ENCODE assay signal across 17 cellular contexts in the genomic region with DNA sequence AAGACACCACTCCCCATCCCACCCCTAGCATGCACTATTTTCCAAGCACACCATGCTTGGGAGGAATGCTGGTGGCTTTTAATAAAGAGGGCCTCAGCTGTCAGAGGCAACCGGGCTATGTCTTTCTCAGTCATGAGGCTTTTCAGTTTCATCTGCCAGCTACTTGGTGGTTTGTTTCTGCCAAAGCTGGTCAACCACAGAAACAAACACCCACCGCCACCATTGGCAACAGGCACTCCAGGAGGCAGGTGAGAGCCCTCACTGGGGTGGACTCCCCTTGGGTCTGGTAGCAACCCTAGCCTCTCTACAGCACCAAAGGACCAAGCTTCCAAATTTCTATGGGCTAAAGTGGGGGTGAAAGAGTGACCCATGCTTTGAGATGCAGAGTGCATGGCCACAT. TPM values are rescaled to one million over a fixed set of nuclear protein-coding genes. Genes with fewer than 3 reads are reported as not detected.
A peak's percentile ranks its signal among the peaks of the same experiment; 100 is the strongest.
DNase-seq lines count a peak whose midpoint lies in the region; ATAC-seq, FAIRE-seq and TF ChIP-seq lines count a peak whose summit lies in the region.
"Had no signal": no experiment of that assay in that cellular context is flagged by ENCODE, and none has a peak within 500 bp of the region (broad histone marks: within the 10 kb centered on the region; RNA-seq: fewer than 3 reads in every experiment).

No MANE protein-coding gene starts in this region.

- H3K4me3 ChIP-seq in H1 (ENCODE audit: extremely low read depth in 1 of 4, insufficient read depth in 2 of 4, low read depth in 3 of 4, low read length in 4 of 4) = no peak overlapping the region
- no peak overlapping the region for H3K4me3 ChIP-seq in upper lobe of left lung
- H3K4me3 ChIP-seq: colonic mucosa had no signal

- no peak overlapping the region for H3K9ac ChIP-seq in H1 (replicated peaks in 1 of 4; ENCODE audit: extremely low read depth in 1 of 4, low read depth in 3 of 4, low read length in 3 of 4)

- no peaks in the 10 kb centered on the region for H4K20me1 ChIP-seq in H1 (replicated peaks in 1 of 2; ENCODE audit: control insufficient read depth in 1 of 2, insufficient read depth in 2 of 2, low read length in 2 of 2)

- no peaks in the 10 kb centered on the region for H3K36me3 ChIP-seq in H1 (ENCODE audit: control insufficient read depth in 2 of 4, insufficient read depth in 4 of 4, low read length in 3 of 4)
- H3K36me3 ChIP-seq in upper lobe of left lung = no peaks in the 10 kb centered on the region
- H3K36me3 ChIP-seq: colonic mucosa had no signal

- H4K8ac ChIP-seq in H1 (ENCODE audit: extremely low read depth, insufficient read depth, low read length) = no peak overlapping the region

- H3K56ac ChIP-seq in H1 (replicated peaks; ENCODE audit: insufficient read length, low read depth, low read length) = no peak overlapping the region

- H3K27ac ChIP-seq in H1 (ENCODE audit: low read depth, low read length) = no peak overlapping the region
- H3K27ac ChIP-seq in upper lobe of left lung = no peak overlapping the region
- H3K27ac ChIP-seq: colonic mucosa had no signal

- H3K9me3 ChIP-seq in H1 (ENCODE audit: insufficient read depth in 2 of 2, low read depth in 1 of 2, low read length in 1 of 2) (no peaks in the 10 kb centered on the region), upper lobe of left lung (no peaks in the 10 kb centered on the region)
- H3K9me3 ChIP-seq: colonic mucosa had no signal

- TF ChIP-seq CTCF in H1 (IDR thresholded peaks at IDR 0.05; ENCODE audit: control extremely low read depth in 1 of 3, insufficient read depth in 1 of 3, low read depth in 1 of 3, low read length in 3 of 3) (no peak), upper lobe of left lung (IDR thresholded peaks at IDR 0.05) (no peak)

- no peak for FAIRE-seq in H1 (lab: Jason Lieb, UNC)

- peaks cover 0 to 5% (median 2%) of the 10 kb centered on the region in 4 experiments; a peak in 5 of 7 replicates for H3K4me1 ChIP-seq in H1 (replicated peaks in 1 of 4; ENCODE audit: control insufficient read depth in 3 of 4, insufficient read depth in 4 of 4, low read length in 3 of 4)
- H3K4me1 ChIP-seq in upper lobe of left lung = no peaks in the 10 kb centered on the region
- H3K4me1 ChIP-seq: colonic mucosa had no signal

- no peak overlapping the region for H4K5ac ChIP-seq in H1 (ENCODE audit: insufficient read length, low read depth, low read length)

- no peak overlapping the region for H2AFZ ChIP-seq in H1 (ENCODE audit: low read length)

- H3K79me1 ChIP-seq in H1 (ENCODE audit: low read depth, low read length) = no peaks in the 10 kb centered on the region

- H2AK5ac ChIP-seq in H1 (ENCODE audit: low read depth, low read length) = no peak overlapping the region; the same call in 1 of the 2 replicates

- no peaks in the 10 kb centered on the region for H3K79me2 ChIP-seq in H1 (ENCODE audit: control insufficient read depth in 1 of 2, insufficient read depth in 2 of 2, low read length in 2 of 2)

- no peak overlapping the region for H3K23ac ChIP-seq in H1 (ENCODE audit: insufficient read length)

- H3K4me2 ChIP-seq in H1 (ENCODE audit: insufficient read depth in 1 of 2, low read depth in 2 of 2, low read length in 2 of 2) = no peak overlapping the region

- no peak overlapping the region for H2BK12ac ChIP-seq in H1 (ENCODE audit: low read depth, low read length)

- TF ChIP-seq RAD21 in H1 (IDR thresholded peaks at IDR 0.05 in 1 of 2, conservative IDR thresholded peaks at IDR 0.05 in 1 of 2; ENCODE audit: low read depth in 2 of 2, low read length in 2 of 2) = no peak

- ATAC-seq in GM18520 (IDR thresholded peaks at IDR 0.05; ENCODE audit: unreplicated experiment) (peak; percentile 72), GM19463 (IDR thresholded peaks at IDR 0.05; ENCODE audit: unreplicated experiment) (peak; percentile 82), HG03175 (IDR thresholded peaks at IDR 0.05; ENCODE audit: unreplicated experiment) (peak; percentile 49), GM21381 (IDR thresholded peaks at IDR 0.05; ENCODE audit: unreplicated experiment) (no peak), upper lobe of left lung (ENCODE audit: low FRiP score in 2 of 2) (no peak)

- H4K91ac ChIP-seq in H1 (replicated peaks; ENCODE audit: insufficient read length, low read length) = no peak overlapping the region

- H3K27me3 ChIP-seq in H1 (replicated peaks in 1 of 4; ENCODE audit: control insufficient read depth in 3 of 4, extremely low read depth in 1 of 4, insufficient read depth in 3 of 4, low read length in 3 of 4) = no peaks in the 10 kb centered on the region
- no peaks in the 10 kb centered on the region for H3K27me3 ChIP-seq in upper lobe of left lung
- H3K27me3 ChIP-seq: colonic mucosa had no signal

- 0 out of 2 replicates have a peak overlapping the region, but pooled peaks have one; percentile 2 for H2BK15ac ChIP-seq in H1 (ENCODE audit: low read length)

- POLR2A ChIA-PET in H1 (lab: Charles Lee; ENCODE audit: partially characterized antibody) = interaction anchor here (0.6 to 1.4 kb wide), 3 partner anchors 23 to 634 kb away, joined by 3 to 4 read pairs (median 3); no protein-coding TSS in a partner anchor

- TF ChIP-seq EP300 in H1 (IDR thresholded peaks at IDR 0.05; ENCODE audit: borderline replicate concordance in 1 of 2, low read depth in 2 of 2, low read length in 2 of 2) = no peak
- no peak for TF ChIP-seq EP300 in upper lobe of left lung (IDR thresholded peaks at IDR 0.05)

- DNase-seq in H1 (ENCODE audit: low read depth in 1 of 2, low spot score in 2 of 2) (no peak), NAMALWA (ENCODE audit: low spot score) (no peak), upper lobe of left lung (no peak), T-helper 9 cell (no peak)
- DNase-seq: activated CD4-positive, alpha-beta T cell treated with anti-CD3 and anti-CD28 coated beads for 4 hours; AML-193; anterior cingulate cortex; colonic mucosa; erythroblast; head of caudate nucleus; NCI-H1092 treated with DMSO at 0.1 percent for 48 hours; posterior cingulate gyrus; SHP77 treated with DMSO at 0.1 percent for 48 hours had no signal

- H3K4ac ChIP-seq in H1 (replicated peaks; ENCODE audit: insufficient read length, low read depth, low read length) = no peak overlapping the region

- TF ChIP-seq POLR2A in H1 (IDR thresholded peaks at IDR 0.05; ENCODE audit: control extremely low read depth in 1 of 2, low read depth in 2 of 2, low read length in 2 of 2) = no peak
- TF ChIP-seq POLR2A in upper lobe of left lung (IDR thresholded peaks at IDR 0.05) = no peak

- H3K23me2 ChIP-seq in H1 (ENCODE audit: low read depth, low read length) = no peaks in the 10 kb centered on the region

- CTCF ChIA-PET in H1 (lab: Charles Lee; ENCODE audit: partially characterized antibody) = interaction anchor here (0.6 to 38.2 kb wide), 9 partner anchors 8 to 428 kb away, joined by 3 to 2918 read pairs (median 7); partner anchors contain the start of genes KIRREL1 and OR6Y1

- H2BK120ac ChIP-seq in H1 (replicated peaks; ENCODE audit: low read depth, low read length) = no peak overlapping the region

- no peak overlapping the region for H2BK5ac ChIP-seq in H1 (ENCODE audit: low read depth, low read length)

- H3K14ac ChIP-seq in H1 (ENCODE audit: insufficient read length) = no peak overlapping the region

- peak overlapping the region; percentile 48 for H3K18ac ChIP-seq in H1 (ENCODE audit: extremely low read depth, low read length)

- 86% methylated on average over 2 of the region's 2 CpGs; no CpG with 5 or more reads in 1 of the 2 experiments for WGBS in H1 (ENCODE audit: extremely low coverage in 1 of 2, insufficient coverage in 1 of 2, insufficient read length in 1 of 2, insufficient replicate concordance in 2 of 2, low coverage in 1 of 2, low lambda C conversion rate in 2 of 2, missing lambda C conversion rate in 1 of 2), 2 experiments
- 48 to 74% methylated on average over 2 of the region's 2 CpGs for WGBS in upper lobe of left lung, 2 donors

- H2BK20ac ChIP-seq in H1 (ENCODE audit: low read length) = no peak overlapping the region

TF ChIP-seq in H1, 55 proteins besides CTCF, POLR2A, EP300 and RAD21:
- TF ChIP-seq BACH1 (IDR thresholded peaks at IDR 0.05; ENCODE audit: low read length) = no peak
- TF ChIP-seq SP2 (IDR thresholded peaks at IDR 0.05; ENCODE audit: low read length) = no peak
- TF ChIP-seq CHD1 (IDR thresholded peaks at IDR 0.05; ENCODE audit: low read depth, low read length) = no peak
- no peak for TF ChIP-seq KDM1A (IDR thresholded peaks at IDR 0.05; ENCODE audit: borderline replicate concordance, low read length)
- no peak for TF ChIP-seq NRF1 (IDR thresholded peaks at IDR 0.05; ENCODE audit: low read depth, low read length)
- TF ChIP-seq ASH2L (IDR thresholded peaks at IDR 0.05; ENCODE audit: low read length) = no peak
- no peak for TF ChIP-seq CEBPB (IDR thresholded peaks at IDR 0.05; ENCODE audit: low read depth, low read length)
- TF ChIP-seq HDAC2 (IDR thresholded peaks at IDR 0.05; ENCODE audit: borderline replicate concordance in 1 of 2, low read depth in 2 of 2, low read length in 2 of 2) = no peak
- TF ChIP-seq, protein P1, sequence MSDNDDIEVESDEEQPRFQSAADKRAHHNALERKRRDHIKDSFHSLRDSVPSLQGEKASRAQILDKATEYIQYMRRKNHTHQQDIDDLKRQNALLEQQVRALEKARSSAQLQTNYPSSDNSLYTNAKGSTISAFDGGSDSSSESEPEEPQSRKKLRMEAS (IDR thresholded peaks at IDR 0.05) = no peak

RNA-seq across cellular contexts. Expression of gene CD1D, which starts 54.3 kb away (rescaled TPM):
- 0.92 and 1.1 TPM in 2 replicates for total RNA-seq in H1 (2021; fragmentation: NEBNext Ultra II Directional; extraction: Animal tissue kit (Norgen Biotek cat#: 25700))
- polyA plus RNA-seq in H1 (2011; rRNA removed) = 1.2 and 1.6 TPM in 2 replicates
- polyA plus RNA-seq in H1 (2011; cell fraction: cytosol; rRNA removed) = 1.2 TPM
- 2.3 TPM for polyA plus RNA-seq in H1 (2011; cell fraction: nucleus; rRNA removed)
- polyA plus RNA-seq in H1 (2012, experiment 1 of 2) = 1.2 to 2.3 TPM (median 1.7 TPM) in 4 replicates
- polyA plus RNA-seq in H1 (2012, experiment 2 of 2) = 1.9 TPM
- polyA plus RNA-seq in H1 (2013, experiment 1 of 2) = 1.4 TPM
- polyA plus RNA-seq in H1 (2013, experiment 2 of 2) = 1.3 TPM
- polyA minus RNA-seq in H1 (2011; rRNA and poly(A)+ RNA removed) = 1.1 and 1.9 TPM in 2 replicates
- 0.51 TPM for polyA minus RNA-seq in H1 (2011; cell fraction: cytosol; rRNA and poly(A)+ RNA removed)
- 1.1 TPM for polyA minus RNA-seq in H1 (2011; cell fraction: nucleus; rRNA and poly(A)+ RNA removed)
- 1 to 10 TPM; 1.0 to 5.2 (median 4.0) TPM for total RNA-seq in upper lobe of left lung

Comparison
In these comparisons a context has a peak if more than half of its experiments do, and no peak if none do; other contexts are left out.
1. ATAC-seq: peak in GM18520 (single experiment), GM19463 (single experiment) and HG03175 (single experiment); none in GM21381 (single experiment) and upper lobe of left lung (0 of 2).